In genomic region chr12:82688035-82688501, GRCh38 we compare ENCODE assay signal across 8 cellular contexts. TPM values are rescaled to one million over a fixed set of nuclear protein-coding genes. Genes with fewer than 3 reads are reported as not detected.
A peak's percentile ranks its signal among the peaks of the same experiment; 100 is the strongest.
DNase-seq lines count a peak whose midpoint lies in the region; ATAC-seq and TF ChIP-seq lines count a peak whose summit lies in the region.

No MANE protein-coding gene starts in this region.

- H3K4me1 Mint-ChIP-seq in central memory CD8-positive, alpha-beta T cell = peaks cover 13% of the 10 kb centered on the region

- peak overlapping the region; percentile 96 to 98 for H3K27ac ChIP-seq in uterus

- peak; percentile 20 for DNase-seq in NCI-H1105 treated with DMSO at 0.1 percent for 48 hours (lab: John Stamatoyannopoulos, UW)
- no peak for DNase-seq in NCI-H1105 (lab: John Stamatoyannopoulos, UW)
- peak; percentile 18 for DNase-seq in NCI-H345 (lab: John Stamatoyannopoulos, UW)
- no peak for DNase-seq in central memory CD8-positive, alpha-beta T cell (ENCODE audit: low spot score in 2 of 2)
- peak; percentile 61 for DNase-seq in midbrain (lab: John Stamatoyannopoulos, UW)
- no peak for DNase-seq in uterus
- DNase-seq in hepatic stellate cell (ENCODE audit: low spot score) = no peak

- no peaks in the 10 kb centered on the region for H3K27me3 ChIP-seq in uterus

- H3K4me3 ChIP-seq in uterus = peak overlapping the region; percentile 84 to 90

- no peaks in the 10 kb centered on the region for H3K9me3 ChIP-seq in uterus

- peak overlapping the region; percentile 84 for H3K27ac Mint-ChIP-seq in central memory CD8-positive, alpha-beta T cell (ENCODE audit: low read depth)

- no peaks in the 10 kb centered on the region for H3K36me3 ChIP-seq in uterus

- ATAC-seq in central memory CD8-positive, alpha-beta T cell (replicated peaks; ENCODE audit: extremely low read depth, poor library complexity, severe bottlenecking) = no peak
- ATAC-seq in HG02610 (IDR thresholded peaks at IDR 0.05; ENCODE audit: unreplicated experiment) = no peak

- intact Hi-C loops in uterus (cut with DNase I; ENCODE audit: low total_unique reads) = no loop called here

- H3K4me1 ChIP-seq in uterus = no peaks in the 10 kb centered on the region

- no peak for TF ChIP-seq POLR2A in uterus (IDR thresholded peaks at IDR 0.05)

- TF ChIP-seq CTCF in uterus (IDR thresholded peaks at IDR 0.05) = peak in 1 of 4 experiments; percentile 6

- H3K36me3 Mint-ChIP-seq in central memory CD8-positive, alpha-beta T cell (ENCODE audit: insufficient read depth) = peaks cover 12% of the 10 kb centered on the region

- H3K9me3 Mint-ChIP-seq in central memory CD8-positive, alpha-beta T cell = no peaks in the 10 kb centered on the region

- peaks cover 2% of the 10 kb centered on the region for H3K27me3 Mint-ChIP-seq in central memory CD8-positive, alpha-beta T cell

- H3K4me3 Mint-ChIP-seq in central memory CD8-positive, alpha-beta T cell = peak overlapping the region; percentile 94

RNA-seq across cellular contexts. Expression of gene TMTC2, which starts 1.4 kb away (rescaled TPM):
- total RNA-seq in uterus = 10 to 100 TPM; 11.5 to 44.1 (median 16.0) TPM

Comparison
In these comparisons a context has a peak if more than half of its experiments do, and no peak if none do; other contexts are left out.
1. DNase-seq: peak in NCI-H1105 treated with DMSO at 0.1 percent for 48 hours (single experiment), NCI-H345 (single experiment) and midbrain (single experiment); none in NCI-H1105 (single experiment), central memory CD8-positive, alpha-beta T cell (0 of 2), uterus (0 of 2) and hepatic stellate cell (single experiment).